In the genomic region with DNA sequence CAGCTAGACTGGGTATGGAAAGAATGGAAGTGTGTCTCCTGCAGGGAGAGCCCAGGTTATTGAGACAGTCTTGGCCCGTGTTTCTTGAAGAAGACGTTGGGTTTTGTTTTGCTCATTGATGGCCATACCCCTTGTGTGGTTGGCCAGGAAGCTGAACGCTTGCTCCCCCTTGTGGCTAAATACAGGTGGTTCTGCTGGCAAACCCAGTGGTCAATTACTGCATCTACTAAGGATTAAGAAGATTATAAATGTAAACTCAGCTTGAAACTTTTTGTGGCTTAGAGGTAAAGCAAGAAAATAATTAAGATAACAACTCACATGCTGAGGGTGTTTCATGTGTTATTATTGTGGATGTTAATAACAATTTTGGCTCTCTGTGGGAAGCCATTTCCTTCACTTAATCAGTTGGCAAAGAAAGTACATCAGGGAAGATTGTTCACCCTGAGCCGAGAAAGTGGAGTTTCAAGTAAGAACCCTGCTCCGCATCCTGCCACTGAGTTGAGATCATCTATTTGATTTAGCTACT, we compare ENCODE assay signal across 9 cellular contexts.
DNase-seq lines count a peak whose midpoint lies in the region; ATAC-seq and TF ChIP-seq lines count a peak whose summit lies in the region.
"Had no signal": no experiment of that assay in that cellular context is flagged by ENCODE, and none has a peak within 500 bp of the region (broad histone marks: within the 10 kb centered on the region; RNA-seq: fewer than 3 reads in every experiment).

No MANE protein-coding gene starts in this region.

- H3K9me2 ChIP-seq in neural cell (ENCODE audit: insufficient read depth, low read length), result no peaks in the 10 kb centered on the region

- ATAC-seq in GM19023 (IDR thresholded peaks at IDR 0.05; ENCODE audit: unreplicated experiment) (peak; percentile 83), HG03439 (IDR thresholded peaks at IDR 0.05; ENCODE audit: unreplicated experiment) (peak; percentile 84)
- peak; percentile 64 for ATAC-seq in activated CD8-positive, alpha-beta memory T cell treated with anti-CD3 and anti-CD28 coated beads, Interleukin-2, amount 10 ng/mL, durations not matched to agents 7 days and 5 days

- H3K27ac ChIP-seq in neural cell (ENCODE audit: low read length) (no peak overlapping the region), tibial artery (no peak overlapping the region)

- TF ChIP-seq CTCF in BE2C (IDR thresholded peaks at IDR 0.05; ENCODE audit: low read depth, low read length) (peak; percentile 83), fibroblast of mammary gland (conservative IDR thresholded peaks at IDR 0.05; ENCODE audit: control insufficient read depth, insufficient read depth, low read depth, low read length) (peak; percentile 97), neural cell (IDR thresholded peaks at IDR 0.05; ENCODE audit: poor library complexity, severe bottlenecking) (peak; percentile 54), tibial artery (IDR thresholded peaks at IDR 0.05) (peak; percentile 46 to 58)

- peaks cover 13% of the 10 kb centered on the region for H4K20me1 ChIP-seq in neural cell (ENCODE audit: insufficient read depth)

- no peaks in the 10 kb centered on the region for H3K4me1 ChIP-seq in BE2C
- no peaks in the 10 kb centered on the region for H3K4me1 ChIP-seq in tibial artery

- peaks cover 9% of the 10 kb centered on the region for H3K4me1 Mint-ChIP-seq in activated CD8-positive, alpha-beta memory T cell treated with anti-CD3 and anti-CD28 coated beads, Interleukin-2, amount 10 ng/mL, durations not matched to agents 7 days and 5 days

- H3K27me3 Mint-ChIP-seq in activated CD8-positive, alpha-beta memory T cell treated with anti-CD3 and anti-CD28 coated beads, Interleukin-2, amount 10 ng/mL, durations not matched to agents 7 days and 5 days, result peaks cover 4% of the 10 kb centered on the region
- H3K27me3 Mint-ChIP-seq: IgD-negative memory B cell had no signal

- H3F3A ChIP-seq in neural cell (ENCODE audit: insufficient read depth, low read length, poor library complexity, severe bottlenecking), result peaks cover 3% of the 10 kb centered on the region

- DNase-seq in BE2C (peak; percentile 50), NCI-H82 (lab: John Stamatoyannopoulos, UW) (peak; percentile 87), fibroblast of mammary gland (ENCODE audit: low read depth) (peak; percentile 77), tibial artery (peak in 1 of 2 donors; percentile 31)
- peak; percentile 63 for DNase-seq in activated CD8-positive, alpha-beta memory T cell treated with anti-CD3 and anti-CD28 coated beads, Interleukin-2, amount 10 ng/mL, durations not matched to agents 7 days and 5 days

- CTCF ChIA-PET in activated CD8-positive, alpha-beta memory T cell treated with anti-CD3 and anti-CD28 coated beads, Interleukin-2, amount 10 ng/mL, durations not matched to agents 7 days and 5 days (lab: Charles Lee), result interaction anchor here (1.0 to 3.3 kb wide), 6 partner anchors 11 to 254 kb away, joined by 3 to 14 read pairs (median 7); a partner anchor contains a TSS

- no peaks in the 10 kb centered on the region for H3K36me3 Mint-ChIP-seq in activated CD8-positive, alpha-beta memory T cell treated with anti-CD3 and anti-CD28 coated beads, Interleukin-2, amount 10 ng/mL, durations not matched to agents 7 days and 5 days

- TF ChIP-seq RAD21 in neural cell (conservative IDR thresholded peaks at IDR 0.05), result peak; percentile 29

- intact Hi-C loops in tibial artery (cut with DNase I; ENCODE audit: low total_unique reads), result no loop called here

- no peak overlapping the region for H2AFZ ChIP-seq in neural cell (ENCODE audit: low read depth, low read length)

- no peak overlapping the region for H3K27ac Mint-ChIP-seq in activated CD8-positive, alpha-beta memory T cell treated with anti-CD3 and anti-CD28 coated beads, Interleukin-2, amount 10 ng/mL, durations not matched to agents 7 days and 5 days

- no peak overlapping the region for H3K9ac ChIP-seq in neural cell (ENCODE audit: low read length)

- H3K4me3 Mint-ChIP-seq in activated CD8-positive, alpha-beta memory T cell treated with anti-CD3 and anti-CD28 coated beads, Interleukin-2, amount 10 ng/mL, durations not matched to agents 7 days and 5 days, result no peak overlapping the region

- no peaks in the 10 kb centered on the region for H3K9me3 Mint-ChIP-seq in activated CD8-positive, alpha-beta memory T cell treated with anti-CD3 and anti-CD28 coated beads, Interleukin-2, amount 10 ng/mL, durations not matched to agents 7 days and 5 days (ENCODE audit: low read depth)
- H3K9me3 Mint-ChIP-seq: IgD-negative memory B cell had no signal

- TF ChIP-seq EP300 in neural cell (conservative IDR thresholded peaks at IDR 0.05; ENCODE audit: poor library complexity, severe bottlenecking), result no peak

- H3K4me3 ChIP-seq in BE2C (ENCODE audit: low read depth, low read length) (no peak overlapping the region), fibroblast of mammary gland (ENCODE audit: control insufficient read depth, low read depth, low read length) (peak overlapping the region; percentile 12), neural cell (ENCODE audit: low read length) (no peak overlapping the region), tibial artery (no peak overlapping the region)

- peaks cover 71% of the 10 kb centered on the region for H3K79me2 ChIP-seq in neural cell (replicated peaks; ENCODE audit: insufficient read depth, low read length)

- no peaks in the 10 kb centered on the region for H3K36me3 ChIP-seq in BE2C
- H3K36me3 ChIP-seq in neural cell (ENCODE audit: insufficient read depth, low read length), result no peaks in the 10 kb centered on the region
- H3K36me3 ChIP-seq in tibial artery, result no peaks in the 10 kb centered on the region

- no peaks in the 10 kb centered on the region for H3K9me3 ChIP-seq in BE2C
- H3K9me3 ChIP-seq in neural cell (ENCODE audit: low read length), result no peaks in the 10 kb centered on the region
- no peaks in the 10 kb centered on the region for H3K9me3 ChIP-seq in tibial artery

- H3K4me2 ChIP-seq in neural cell (ENCODE audit: low read length), result no peak overlapping the region

- H3K27me3 ChIP-seq in BE2C (no peaks in the 10 kb centered on the region), neural cell (ENCODE audit: insufficient read depth, low read depth, low read length) (no peaks in the 10 kb centered on the region), tibial artery (no peaks in the 10 kb centered on the region)

TF ChIP-seq in neural cell, 6 proteins besides CTCF, POLR2A, EP300 and RAD21:
- TF ChIP-seq POLR2AphosphoS5 (IDR thresholded peaks at IDR 0.05) (no peak), SMC3 (conservative IDR thresholded peaks at IDR 0.05; ENCODE audit: poor library complexity) (peak; percentile 38), TAF1 (IDR thresholded peaks at IDR 0.05; ENCODE audit: low read depth) (no peak), EZH2 (IDR thresholded peaks at IDR 0.05; ENCODE audit: borderline replicate concordance, insufficient read depth, low read length, poor library complexity, severe bottlenecking) (no peak)
- TF ChIP-seq, protein P1, sequence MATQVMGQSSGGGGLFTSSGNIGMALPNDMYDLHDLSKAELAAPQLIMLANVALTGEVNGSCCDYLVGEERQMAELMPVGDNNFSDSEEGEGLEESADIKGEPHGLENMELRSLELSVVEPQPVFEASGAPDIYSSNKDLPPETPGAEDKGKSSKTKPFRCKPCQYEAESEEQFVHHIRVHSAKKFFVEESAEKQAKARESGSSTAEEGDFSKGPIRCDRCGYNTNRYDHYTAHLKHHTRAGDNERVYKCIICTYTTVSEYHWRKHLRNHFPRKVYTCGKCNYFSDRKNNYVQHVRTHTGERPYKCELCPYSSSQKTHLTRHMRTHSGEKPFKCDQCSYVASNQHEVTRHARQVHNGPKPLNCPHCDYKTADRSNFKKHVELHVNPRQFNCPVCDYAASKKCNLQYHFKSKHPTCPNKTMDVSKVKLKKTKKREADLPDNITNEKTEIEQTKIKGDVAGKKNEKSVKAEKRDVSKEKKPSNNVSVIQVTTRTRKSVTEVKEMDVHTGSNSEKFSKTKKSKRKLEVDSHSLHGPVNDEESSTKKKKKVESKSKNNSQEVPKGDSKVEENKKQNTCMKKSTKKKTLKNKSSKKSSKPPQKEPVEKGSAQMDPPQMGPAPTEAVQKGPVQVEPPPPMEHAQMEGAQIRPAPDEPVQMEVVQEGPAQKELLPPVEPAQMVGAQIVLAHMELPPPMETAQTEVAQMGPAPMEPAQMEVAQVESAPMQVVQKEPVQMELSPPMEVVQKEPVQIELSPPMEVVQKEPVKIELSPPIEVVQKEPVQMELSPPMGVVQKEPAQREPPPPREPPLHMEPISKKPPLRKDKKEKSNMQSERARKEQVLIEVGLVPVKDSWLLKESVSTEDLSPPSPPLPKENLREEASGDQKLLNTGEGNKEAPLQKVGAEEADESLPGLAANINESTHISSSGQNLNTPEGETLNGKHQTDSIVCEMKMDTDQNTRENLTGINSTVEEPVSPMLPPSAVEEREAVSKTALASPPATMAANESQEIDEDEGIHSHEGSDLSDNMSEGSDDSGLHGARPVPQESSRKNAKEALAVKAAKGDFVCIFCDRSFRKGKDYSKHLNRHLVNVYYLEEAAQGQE (IDR thresholded peaks at IDR 0.05; ENCODE audit: borderline replicate concordance), result no peak
